ENCODE assay signal across 15 cellular contexts in genomic region chr9:135035781-135036760, GRCh38. TPM values are rescaled to one million over a fixed set of nuclear protein-coding genes. Genes with fewer than 3 reads are reported as not detected.
"Had no signal": no experiment of that assay in that cellular context is flagged by ENCODE, and none has a peak within 500 bp of the region (broad histone marks: within the 10 kb centered on the region; RNA-seq: fewer than 3 reads in every experiment).

No MANE protein-coding gene starts in this region.

- H3K27ac Mint-ChIP-seq: activated naive CD8-positive, alpha-beta T cell; activated T-cell treated with anti-CD3 and anti-CD28 coated beads, Interleukin-2, amount 50 U/mL, for 72 hours; stimulated activated naive CD8-positive, alpha-beta T cell treated with anti-CD3 and anti-CD28 coated beads, Interleukin-15, Interleukin-2, amounts not matched to agents 100 ng/mL and 50 ng/mL, for 24 hours; T-helper 2 cell treated with Interferon-gamma antibody and Interleukin-4, amounts not matched to agents 5 μg/mL and 100 μg/mL, for 36 hours had no signal

- H3K36me3 Mint-ChIP-seq: activated naive CD8-positive, alpha-beta T cell; naive thymus-derived CD8-positive, alpha-beta T cell had no signal

- H3K4me1 Mint-ChIP-seq: naive thymus-derived CD8-positive, alpha-beta T cell had no signal

- H3K9me3 ChIP-seq: SK-N-SH had no signal

- H3K4me1 ChIP-seq: foreskin keratinocyte, parathyroid adenoma had no signal

- H3K36me3 ChIP-seq: cardiac muscle cell had no signal

- H3K4me2 ChIP-seq: SK-N-SH had no signal

- H3K4me3 ChIP-seq: cardiac muscle cell had no signal

- H3K79me2 ChIP-seq: parathyroid adenoma had no signal

- H3K9me2 ChIP-seq: SK-N-SH had no signal

- ATAC-seq: activated T-cell treated with anti-CD3 and anti-CD28 coated beads, Interleukin-2, amount 50 U/mL, for 72 hours; foreskin keratinocyte; naive thymus-derived CD8-positive, alpha-beta T cell had no signal

- DNase-seq: activated CD4-positive, alpha-beta T cell treated with anti-CD3 and anti-CD28 coated beads, Interleukin-2, amount 50 U/mL, for 48 hours; activated gamma-delta T cell treated with Interleukin-2 at 50 U/mL for 16 hours; activated T-cell treated with anti-CD3 and anti-CD28 coated beads, Interleukin-2, amount 50 U/mL, for 72 hours; foreskin keratinocyte; glutamatergic neuron; mesenchymal stem cell; naive thymus-derived CD8-positive, alpha-beta T cell; SK-N-SH; trophoblast cell had no signal

- H2AFZ ChIP-seq: parathyroid adenoma had no signal

- H3K27me3 ChIP-seq: foreskin keratinocyte had no signal

- H3K9me3 Mint-ChIP-seq: activated T-cell treated with anti-CD3 and anti-CD28 coated beads, Interleukin-2, amount 50 U/mL, for 72 hours; naive thymus-derived CD8-positive, alpha-beta T cell; stimulated activated naive CD8-positive, alpha-beta T cell treated with anti-CD3 and anti-CD28 coated beads, Interleukin-15, Interleukin-2, amounts not matched to agents 100 ng/mL and 50 ng/mL, for 24 hours; T-helper 2 cell treated with Interferon-gamma antibody and Interleukin-4, amounts not matched to agents 5 μg/mL and 100 μg/mL, for 36 hours had no signal

- H3K27ac ChIP-seq: cardiac muscle cell, epithelial cell of prostate, foreskin keratinocyte, parathyroid adenoma had no signal

- H3K4me3 Mint-ChIP-seq: activated naive CD8-positive, alpha-beta T cell; activated T-cell treated with anti-CD3 and anti-CD28 coated beads, Interleukin-2, amount 50 U/mL, for 72 hours; stimulated activated naive CD8-positive, alpha-beta T cell treated with anti-CD3 and anti-CD28 coated beads, Interleukin-15, Interleukin-2, amounts not matched to agents 100 ng/mL and 50 ng/mL, for 24 hours; T-helper 2 cell treated with Interferon-gamma antibody and Interleukin-4, amounts not matched to agents 5 μg/mL and 100 μg/mL, for 36 hours had no signal

- H3K9ac ChIP-seq: parathyroid adenoma, SK-N-SH had no signal

- H3K27me3 Mint-ChIP-seq: stimulated activated naive CD8-positive, alpha-beta T cell treated with anti-CD3 and anti-CD28 coated beads, Interleukin-15, Interleukin-2, amounts not matched to agents 100 ng/mL and 50 ng/mL, for 24 hours had no signal

RNA-seq across cellular contexts. Expression of gene OLFM1, which starts 51.4 kb away (rescaled TPM):
- total RNA-seq: naive thymus-derived CD8-positive, alpha-beta T cell had no signal
- polyA plus RNA-seq: naive thymus-derived CD8-positive, alpha-beta T cell had no signal
